ENCODE assay signal across 2 cellular contexts in the genomic region with DNA sequence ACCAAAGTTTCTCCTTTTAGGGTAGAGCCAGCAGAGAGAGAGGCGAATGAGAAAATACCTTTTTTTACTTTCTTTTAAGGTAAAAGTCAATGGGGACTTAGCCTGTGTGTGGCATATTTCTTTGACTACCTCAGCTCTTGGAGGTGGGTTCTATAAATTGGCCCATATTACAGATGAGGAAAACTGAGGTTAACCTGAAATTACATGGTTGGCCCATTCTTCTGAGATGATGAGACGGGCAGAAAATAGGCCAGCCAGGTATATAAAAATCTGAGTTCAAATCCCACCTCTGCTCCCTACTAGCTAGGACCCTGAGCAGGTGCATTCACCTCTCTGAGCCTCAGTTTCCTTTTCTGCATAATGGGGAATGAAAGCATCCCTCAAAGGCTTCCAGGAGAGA.
TF ChIP-seq lines count a peak whose summit lies in the region.

No MANE protein-coding gene starts in this region.

TF ChIP-seq in HepG2, 621 proteins besides CTCF, POLR2A, EP300 and RAD21:
- TF ChIP-seq, protein P1, sequence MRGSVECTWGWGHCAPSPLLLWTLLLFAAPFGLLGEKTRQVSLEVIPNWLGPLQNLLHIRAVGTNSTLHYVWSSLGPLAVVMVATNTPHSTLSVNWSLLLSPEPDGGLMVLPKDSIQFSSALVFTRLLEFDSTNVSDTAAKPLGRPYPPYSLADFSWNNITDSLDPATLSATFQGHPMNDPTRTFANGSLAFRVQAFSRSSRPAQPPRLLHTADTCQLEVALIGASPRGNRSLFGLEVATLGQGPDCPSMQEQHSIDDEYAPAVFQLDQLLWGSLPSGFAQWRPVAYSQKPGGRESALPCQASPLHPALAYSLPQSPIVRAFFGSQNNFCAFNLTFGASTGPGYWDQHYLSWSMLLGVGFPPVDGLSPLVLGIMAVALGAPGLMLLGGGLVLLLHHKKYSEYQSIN (CRISPR knock-in tag; IDR thresholded peaks at IDR 0.05; ENCODE audit: borderline replicate concordance): no peak
- peak; percentile 69 for TF ChIP-seq ZNF629 (CRISPR knock-in tag; conservative IDR thresholded peaks at IDR 0.05)

TF ChIP-seq in K562, 482 proteins besides CTCF, POLR2A, EP300 and RAD21:
- TF ChIP-seq, protein P2, sequence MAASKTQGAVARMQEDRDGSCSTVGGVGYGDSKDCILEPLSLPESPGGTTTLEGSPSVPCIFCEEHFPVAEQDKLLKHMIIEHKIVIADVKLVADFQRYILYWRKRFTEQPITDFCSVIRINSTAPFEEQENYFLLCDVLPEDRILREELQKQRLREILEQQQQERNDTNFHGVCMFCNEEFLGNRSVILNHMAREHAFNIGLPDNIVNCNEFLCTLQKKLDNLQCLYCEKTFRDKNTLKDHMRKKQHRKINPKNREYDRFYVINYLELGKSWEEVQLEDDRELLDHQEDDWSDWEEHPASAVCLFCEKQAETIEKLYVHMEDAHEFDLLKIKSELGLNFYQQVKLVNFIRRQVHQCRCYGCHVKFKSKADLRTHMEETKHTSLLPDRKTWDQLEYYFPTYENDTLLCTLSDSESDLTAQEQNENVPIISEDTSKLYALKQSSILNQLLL (CRISPR knock-in tag; IDR thresholded peaks at IDR 0.05; ENCODE audit: borderline replicate concordance): no peak
- TF ChIP-seq, protein P3, sequence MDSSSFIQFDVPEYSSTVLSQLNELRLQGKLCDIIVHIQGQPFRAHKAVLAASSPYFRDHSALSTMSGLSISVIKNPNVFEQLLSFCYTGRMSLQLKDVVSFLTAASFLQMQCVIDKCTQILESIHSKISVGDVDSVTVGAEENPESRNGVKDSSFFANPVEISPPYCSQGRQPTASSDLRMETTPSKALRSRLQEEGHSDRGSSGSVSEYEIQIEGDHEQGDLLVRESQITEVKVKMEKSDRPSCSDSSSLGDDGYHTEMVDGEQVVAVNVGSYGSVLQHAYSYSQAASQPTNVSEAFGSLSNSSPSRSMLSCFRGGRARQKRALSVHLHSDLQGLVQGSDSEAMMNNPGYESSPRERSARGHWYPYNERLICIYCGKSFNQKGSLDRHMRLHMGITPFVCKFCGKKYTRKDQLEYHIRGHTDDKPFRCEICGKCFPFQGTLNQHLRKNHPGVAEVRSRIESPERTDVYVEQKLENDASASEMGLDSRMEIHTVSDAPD (CRISPR knock-in tag; IDR thresholded peaks at IDR 0.05): no peak
- TF ChIP-seq, protein P4, sequence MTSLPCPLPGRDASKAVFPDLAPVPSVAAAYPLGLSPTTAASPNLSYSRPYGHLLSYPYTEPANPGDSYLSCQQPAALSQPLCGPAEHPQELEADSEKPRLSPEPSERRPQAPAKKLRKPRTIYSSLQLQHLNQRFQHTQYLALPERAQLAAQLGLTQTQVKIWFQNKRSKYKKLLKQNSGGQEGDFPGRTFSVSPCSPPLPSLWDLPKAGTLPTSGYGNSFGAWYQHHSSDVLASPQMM (CRISPR knock-in tag; IDR thresholded peaks at IDR 0.05): no peak
- TF ChIP-seq JUND (IDR thresholded peaks at IDR 0.05; ENCODE audit: borderline replicate concordance, low read depth, low read length): no peak
- no peak for TF ChIP-seq JUND (tag; IDR thresholded peaks at IDR 0.05; ENCODE audit: borderline replicate concordance, low read depth, low read length)
- no peak for TF ChIP-seq MBD2 (IDR thresholded peaks at IDR 0.05; ENCODE audit: borderline replicate concordance, low read depth)
- no peak for TF ChIP-seq POLR3G (IDR thresholded peaks at IDR 0.05; ENCODE audit: extremely low read depth, insufficient read length, insufficient replicate concordance)
- peak; percentile 57; the same call in 1 of the 2 replicates for TF ChIP-seq BCOR (IDR thresholded peaks at IDR 0.05)
- no peak for TF ChIP-seq ZNF175 (CRISPR knock-in tag; IDR thresholded peaks at IDR 0.05; ENCODE audit: low read depth)
- peak; percentile 85 for TF ChIP-seq RBM25 (IDR thresholded peaks at IDR 0.05; ENCODE audit: low read depth, low read length, severe bottlenecking)
- peak; percentile 69 for TF ChIP-seq ADNP (tag; IDR thresholded peaks at IDR 0.05)
- TF ChIP-seq, protein P5, sequence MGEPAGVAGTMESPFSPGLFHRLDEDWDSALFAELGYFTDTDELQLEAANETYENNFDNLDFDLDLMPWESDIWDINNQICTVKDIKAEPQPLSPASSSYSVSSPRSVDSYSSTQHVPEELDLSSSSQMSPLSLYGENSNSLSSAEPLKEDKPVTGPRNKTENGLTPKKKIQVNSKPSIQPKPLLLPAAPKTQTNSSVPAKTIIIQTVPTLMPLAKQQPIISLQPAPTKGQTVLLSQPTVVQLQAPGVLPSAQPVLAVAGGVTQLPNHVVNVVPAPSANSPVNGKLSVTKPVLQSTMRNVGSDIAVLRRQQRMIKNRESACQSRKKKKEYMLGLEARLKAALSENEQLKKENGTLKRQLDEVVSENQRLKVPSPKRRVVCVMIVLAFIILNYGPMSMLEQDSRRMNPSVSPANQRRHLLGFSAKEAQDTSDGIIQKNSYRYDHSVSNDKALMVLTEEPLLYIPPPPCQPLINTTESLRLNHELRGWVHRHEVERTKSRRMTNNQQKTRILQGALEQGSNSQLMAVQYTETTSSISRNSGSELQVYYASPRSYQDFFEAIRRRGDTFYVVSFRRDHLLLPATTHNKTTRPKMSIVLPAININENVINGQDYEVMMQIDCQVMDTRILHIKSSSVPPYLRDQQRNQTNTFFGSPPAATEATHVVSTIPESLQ (CRISPR knock-in tag; IDR thresholded peaks at IDR 0.05): no peak
- TF ChIP-seq ZNF253 (CRISPR knock-in tag; conservative IDR thresholded peaks at IDR 0.05): no peak
- TF ChIP-seq ZNF780A (CRISPR knock-in tag; IDR thresholded peaks at IDR 0.05): no peak
